26 cellular contexts compared by ENCODE assay signal in the genomic region with DNA sequence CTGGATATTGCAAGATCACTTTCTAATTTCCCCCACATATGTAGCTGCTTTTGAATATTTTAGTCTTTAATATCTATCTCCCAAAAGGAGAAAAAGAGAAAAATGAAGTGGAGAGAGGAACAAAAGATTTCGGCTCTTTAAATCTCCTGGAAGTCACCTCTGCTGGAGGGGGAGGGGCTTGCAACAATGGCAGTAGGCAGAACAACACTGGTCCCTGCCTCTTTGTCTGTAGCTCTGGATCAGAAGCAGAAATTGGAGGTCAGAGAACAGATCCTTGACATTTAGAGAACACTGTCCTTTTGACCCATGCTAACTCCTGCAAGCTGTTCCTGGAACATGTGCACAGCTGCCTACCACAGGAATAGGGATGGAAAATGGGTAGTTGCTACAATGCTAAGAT.
"Had no signal": no experiment of that assay in that cellular context is flagged by ENCODE, and none has a peak within 500 bp of the region (broad histone marks: within the 10 kb centered on the region; RNA-seq: fewer than 3 reads in every experiment).

No MANE protein-coding gene starts in this region.

- H3K79me2 ChIP-seq: parathyroid adenoma had no signal

- H3K4me3 ChIP-seq: breast epithelium, gastroesophageal sphincter, heart right ventricle, thyroid gland, upper lobe of right lung had no signal

- H3K9me3 ChIP-seq: breast epithelium, gastroesophageal sphincter, heart right ventricle, thyroid gland, upper lobe of right lung had no signal

- H3K4me1 Mint-ChIP-seq: activated naive CD8-positive, alpha-beta T cell treated with anti-CD3 and anti-CD28 coated beads, Interleukin-2, amount 10 ng/mL, durations not matched to agents 7 days and 5 days; central memory CD8-positive, alpha-beta T cell; T-helper 17 cell had no signal

- DNase-seq: activated CD4-positive, alpha-beta T cell treated with anti-CD3 and anti-CD28 coated beads for 4 hours; activated CD4-positive, alpha-beta T cell treated with anti-CD3 and anti-CD28 coated beads, Interleukin-2, amount 50 U/mL, for 48 hours; activated CD4-positive, CD25-positive, alpha-beta regulatory T cell; activated CD8-positive, alpha-beta memory T cell treated with anti-CD3 and anti-CD28 coated beads, Interleukin-2, amount 50 U/mL, for 48 hours; activated effector memory CD4-positive, alpha-beta T cell treated with Interleukin-2 at 50 U/mL for 16 hours; activated naive CD4-positive, alpha-beta T cell treated with anti-CD3 and anti-CD28 coated beads for 36 hours; activated naive CD8-positive, alpha-beta T cell treated with anti-CD3 and anti-CD28 coated beads, Interleukin-2, amount 10 ng/mL, durations not matched to agents 7 days and 5 days; activated T-cell treated with anti-CD3 and anti-CD28 coated beads, Interleukin-2, amount 50 U/mL, for 48 hours; amniotic stem cell; effector memory CD8-positive, alpha-beta T cell; heart right ventricle; nucleus accumbens; right cardiac atrium; stimulated activated CD4-positive, alpha-beta T cell treated with anti-CD3 and anti-CD28 coated beads, Interleukin-12 subunit alpha, Interleukin-12 subunit beta, amount 100 ng/mL, for 4 hours; stimulated activated CD4-positive, alpha-beta T cell treated with anti-CD3 and anti-CD28 coated beads, Interleukin-4, amount 100 ng/mL, for 4 hours; stimulated activated naive CD8-positive, alpha-beta T cell treated with anti-CD3 and anti-CD28 coated beads, Interleukin-15, Interleukin-2, amounts not matched to agents 100 U/mL and 50 U/mL, for 24 hours; T-helper 17 cell; thyroid gland; upper lobe of right lung had no signal

- H3K36me3 ChIP-seq: breast epithelium, gastroesophageal sphincter, heart right ventricle, thyroid gland, upper lobe of right lung had no signal

- H3K9ac ChIP-seq: parathyroid adenoma had no signal

- H2AFZ ChIP-seq: parathyroid adenoma had no signal

- H3K9me3 Mint-ChIP-seq: activated naive CD4-positive, alpha-beta T cell treated with anti-CD3 and anti-CD28 coated beads for 36 hours; activated naive CD8-positive, alpha-beta T cell treated with anti-CD3 and anti-CD28 coated beads, Interleukin-2, amount 10 ng/mL, durations not matched to agents 7 days and 5 days; central memory CD8-positive, alpha-beta T cell; effector memory CD8-positive, alpha-beta T cell; natural killer cell treated with Interleukin-12 subunit alpha and Interleukin-12 subunit beta and Interleukin-15 and Interleukin-18, amount 100 ng/mL, for 72 hours had no signal

- FAIRE-seq: colon, islet of Langerhans had no signal

- H3K4me3 Mint-ChIP-seq: activated naive CD4-positive, alpha-beta T cell treated with anti-CD3 and anti-CD28 coated beads for 36 hours; activated naive CD8-positive, alpha-beta T cell treated with anti-CD3 and anti-CD28 coated beads, Interleukin-2, amount 10 ng/mL, durations not matched to agents 7 days and 5 days; central memory CD8-positive, alpha-beta T cell; effector memory CD8-positive, alpha-beta T cell; natural killer cell treated with Interleukin-12 subunit alpha and Interleukin-12 subunit beta and Interleukin-15 and Interleukin-18, amount 100 ng/mL, for 72 hours; T-helper 17 cell had no signal

- H3K27me3 ChIP-seq: breast epithelium, thyroid gland had no signal

- H3K27ac Mint-ChIP-seq: activated naive CD4-positive, alpha-beta T cell treated with anti-CD3 and anti-CD28 coated beads for 36 hours; activated naive CD8-positive, alpha-beta T cell treated with anti-CD3 and anti-CD28 coated beads, Interleukin-2, amount 10 ng/mL, durations not matched to agents 7 days and 5 days; effector memory CD8-positive, alpha-beta T cell; natural killer cell treated with Interleukin-12 subunit alpha and Interleukin-12 subunit beta and Interleukin-15 and Interleukin-18, amount 100 ng/mL, for 72 hours; T-helper 17 cell had no signal

- H3K4me1 ChIP-seq: breast epithelium, gastroesophageal sphincter, heart right ventricle, parathyroid adenoma, thyroid gland, upper lobe of right lung had no signal

- H3K36me3 Mint-ChIP-seq: activated naive CD8-positive, alpha-beta T cell treated with anti-CD3 and anti-CD28 coated beads, Interleukin-2, amount 10 ng/mL, durations not matched to agents 7 days and 5 days; natural killer cell treated with Interleukin-12 subunit alpha and Interleukin-12 subunit beta and Interleukin-15 and Interleukin-18, amount 100 ng/mL, for 72 hours had no signal

- H3K27ac ChIP-seq: breast epithelium, gastroesophageal sphincter, heart right ventricle, parathyroid adenoma, thyroid gland, upper lobe of right lung had no signal
